18 cellular contexts compared by ENCODE assay signal in genomic region chr1:234250747-234251146, GRCh38.
DNase-seq lines count a peak whose midpoint lies in the region; ATAC-seq and TF ChIP-seq lines count a peak whose summit lies in the region.
"Had no signal": no experiment of that assay in that cellular context is flagged by ENCODE, and none has a peak within 500 bp of the region (broad histone marks: within the 10 kb centered on the region; RNA-seq: fewer than 3 reads in every experiment).

No MANE protein-coding gene starts in this region.

- H3K36me3 ChIP-seq in iPS-18a (ENCODE audit: control insufficient read depth, low read depth, low read length), result no peaks in the 10 kb centered on the region

- H3K4me1 ChIP-seq in iPS-18a (ENCODE audit: control insufficient read depth, low read depth, low read length), result peaks cover 10% of the 10 kb centered on the region

- H3K27me3 Mint-ChIP-seq in WTC11 (ENCODE audit: low read depth) (no peaks in the 10 kb centered on the region), immature natural killer cell (ENCODE audit: low read depth in 3 of 3) (peaks cover 3 to 14% (median 4%) of the 10 kb centered on the region in 3 donors)
- peaks cover 21% of the 10 kb centered on the region in 2 donors for H3K27me3 Mint-ChIP-seq in stimulated activated naive B cell treated with anti-CD40 and anti-IgM and Interleukin-4, amounts not matched to agents 10 μg/mL and 1 μg/mL and 100 μg/mL, for 72 hours

- POLR2A ChIA-PET in WTC11 (lab: Charles Lee), result no interaction called here

- H3K27me3 ChIP-seq in iPS-18a (ENCODE audit: control insufficient read depth, insufficient read depth, low read length), result no peaks in the 10 kb centered on the region

- no peaks in the 10 kb centered on the region for H3K9me3 ChIP-seq in iPS-18a (ENCODE audit: control insufficient read depth, low read depth, low read length)

- H3K4me3 ChIP-seq in iPS-18a (ENCODE audit: low read length), result peak overlapping the region; percentile 6

- peak overlapping the region; percentile 14 for H3K9ac ChIP-seq in iPS-18a (ENCODE audit: low read length)

- H3K27ac Mint-ChIP-seq in WTC11 (peak overlapping the region; percentile 69), immature natural killer cell (no peak overlapping the region)
- H3K27ac Mint-ChIP-seq in stimulated activated naive B cell treated with anti-CD40 and anti-IgM and Interleukin-4, amounts not matched to agents 10 μg/mL and 1 μg/mL and 100 μg/mL, for 72 hours, result no peak overlapping the region
- H3K27ac Mint-ChIP-seq: CD4-positive, alpha-beta memory T cell had no signal

- peaks cover 13% of the 10 kb centered on the region for H3K36me3 Mint-ChIP-seq in WTC11
- peaks cover 0 to 8% (median 2%) of the 10 kb centered on the region in 3 donors for H3K36me3 Mint-ChIP-seq in immature natural killer cell
- H3K36me3 Mint-ChIP-seq in stimulated activated naive B cell treated with anti-CD40 and anti-IgM and Interleukin-4, amounts not matched to agents 10 μg/mL and 1 μg/mL and 100 μg/mL, for 72 hours, result peaks cover 0 to 12% of the 10 kb centered on the region in 2 donors

- H3K27ac ChIP-seq in iPS-18a (ENCODE audit: low read length), result peak overlapping the region; percentile 76

- no peak overlapping the region; the same call in 1 of the 2 replicates for H3K4me3 Mint-ChIP-seq in WTC11
- H3K4me3 Mint-ChIP-seq in immature natural killer cell, result no peak overlapping the region
- H3K4me3 Mint-ChIP-seq in stimulated activated naive B cell treated with anti-CD40 and anti-IgM and Interleukin-4, amounts not matched to agents 10 μg/mL and 1 μg/mL and 100 μg/mL, for 72 hours, result no peak overlapping the region
- H3K4me3 Mint-ChIP-seq: CD4-positive, alpha-beta memory T cell had no signal

- DNase-seq in NCI-H2171 treated with DMSO at 0.1 percent for 48 hours (lab: John Stamatoyannopoulos, UW), result peak; percentile 14
- no peak for DNase-seq in NCI-H2171 (lab: John Stamatoyannopoulos, UW)
- peak; percentile 41 for DNase-seq in WTC11 (ENCODE audit: low spot score)
- no peak for DNase-seq in immature natural killer cell
- no peak for DNase-seq in NCI-H1694 treated with DMSO at 0.1 percent for 48 hours (lab: John Stamatoyannopoulos, UW)
- DNase-seq in stimulated activated naive B cell treated with anti-CD40 and anti-IgM and Interleukin-4, amounts not matched to agents 10 μg/mL and 1 μg/mL and 100 μg/mL, for 72 hours, result no peak
- no peak for DNase-seq in NCI-H146 (lab: John Stamatoyannopoulos, UW)
- DNase-seq: 8988T; CD4-positive, alpha-beta memory T cell; DMS79 treated with DMSO at 0.1 percent for 48 hours; KG1; NCI-H1092; NCI-H1694; NCI-H510A had no signal

- peaks cover 17% of the 10 kb centered on the region for H3K4me1 Mint-ChIP-seq in WTC11
- peaks cover 6 to 16% of the 10 kb centered on the region in 2 donors for H3K4me1 Mint-ChIP-seq in immature natural killer cell
- peaks cover 3 to 19% of the 10 kb centered on the region in 2 donors for H3K4me1 Mint-ChIP-seq in stimulated activated naive B cell treated with anti-CD40 and anti-IgM and Interleukin-4, amounts not matched to agents 10 μg/mL and 1 μg/mL and 100 μg/mL, for 72 hours

- TF ChIP-seq CTCF in WTC11 (IDR thresholded peaks at IDR 0.05), result no peak

- H3K9me3 Mint-ChIP-seq in WTC11 (peaks cover 26% of the 10 kb centered on the region), immature natural killer cell (peaks cover 0 to 14% (median 3%) of the 10 kb centered on the region in 6 donors)
- H3K9me3 Mint-ChIP-seq in stimulated activated naive B cell treated with anti-CD40 and anti-IgM and Interleukin-4, amounts not matched to agents 10 μg/mL and 1 μg/mL and 100 μg/mL, for 72 hours, result peaks cover 13 to 15% of the 10 kb centered on the region in 2 donors

- ATAC-seq in WTC11, result peak; percentile 98
- no peak for ATAC-seq in stimulated activated naive B cell treated with anti-CD40 and anti-IgM and Interleukin-4, amounts not matched to agents 10 μg/mL and 1 μg/mL and 100 μg/mL, for 72 hours (replicated peaks)
- ATAC-seq: HCT116, Panc1, Right ventricle myocardium inferior had no signal

- CTCF ChIA-PET in WTC11 (lab: Charles Lee), result interaction anchor here (1.3 kb wide), 1 partner anchor 59 kb away, joined by 8 read pairs; no protein-coding TSS in a partner anchor

TF ChIP-seq in WTC11, 78 proteins besides CTCF, POLR2A, EP300 and RAD21:
- TF ChIP-seq CDX4 (CRISPR knock-in tag; IDR thresholded peaks at IDR 0.05; ENCODE audit: borderline replicate concordance), result no peak
- no peak for TF ChIP-seq E2F5 (CRISPR knock-in tag; IDR thresholded peaks at IDR 0.05)
- no peak for TF ChIP-seq KAT7 (CRISPR knock-in tag; IDR thresholded peaks at IDR 0.05; ENCODE audit: borderline replicate concordance)
- no peak for TF ChIP-seq ZNF423 (CRISPR knock-in tag; IDR thresholded peaks at IDR 0.05)
- no peak for TF ChIP-seq NFYB (CRISPR knock-in tag; conservative IDR thresholded peaks at IDR 0.05; ENCODE audit: low read depth)
- no peak for TF ChIP-seq CREB1 (CRISPR knock-in tag; IDR thresholded peaks at IDR 0.05)
- TF ChIP-seq ZNF121 (CRISPR knock-in tag; IDR thresholded peaks at IDR 0.05), result no peak
- TF ChIP-seq OVOL2 (CRISPR knock-in tag; IDR thresholded peaks at IDR 0.05; ENCODE audit: borderline replicate concordance), result no peak
- no peak for TF ChIP-seq CBFB (CRISPR knock-in tag; IDR thresholded peaks at IDR 0.05; ENCODE audit: low read depth)
- no peak for TF ChIP-seq GABPB1 (CRISPR knock-in tag; IDR thresholded peaks at IDR 0.05)
- TF ChIP-seq ELF4 (CRISPR knock-in tag; IDR thresholded peaks at IDR 0.05; ENCODE audit: low read depth), result no peak
- no peak for TF ChIP-seq FOXK1 (CRISPR knock-in tag; IDR thresholded peaks at IDR 0.05)
- no peak for TF ChIP-seq ZNF219 (CRISPR knock-in tag; IDR thresholded peaks at IDR 0.05; ENCODE audit: borderline replicate concordance)
- no peak for TF ChIP-seq ZNF138 (CRISPR knock-in tag; conservative IDR thresholded peaks at IDR 0.05)

Comparison
In these comparisons a context has a peak if more than half of its experiments do, and no peak if none do; other contexts are left out.
1. DNase-seq: peak in NCI-H2171 treated with DMSO at 0.1 percent for 48 hours (single experiment) and WTC11 (single experiment); none in NCI-H2171 (single experiment), immature natural killer cell (0 of 3), NCI-H1694 treated with DMSO at 0.1 percent for 48 hours (single experiment), stimulated activated naive B cell treated with anti-CD40 and anti-IgM and Interleukin-4, amounts not matched to agents 10 μg/mL and 1 μg/mL and 100 μg/mL, for 72 hours (single experiment) and NCI-H146 (single experiment).